Comparison of ENCODE assay signal across 9 cellular contexts in genomic region chr4:81470456-81471327, GRCh38. TPM values are rescaled to one million over a fixed set of nuclear protein-coding genes. Genes with fewer than 3 reads are reported as not detected.
A peak's percentile ranks its signal among the peaks of the same experiment; 100 is the strongest.
DNase-seq lines count a peak whose midpoint lies in the region; ATAC-seq, FAIRE-seq and TF ChIP-seq lines count a peak whose summit lies in the region.
"Had no signal": no experiment of that assay in that cellular context is flagged by ENCODE, and none has a peak within 500 bp of the region (broad histone marks: within the 10 kb centered on the region; RNA-seq: fewer than 3 reads in every experiment).

No MANE protein-coding gene starts in this region.

- no peak for ATAC-seq in HG02759 (IDR thresholded peaks at IDR 0.05; ENCODE audit: unreplicated experiment)

- WGBS in small intestine, 3 donors, result 0% methylated on average over 32 of the region's 32 CpGs

- TF ChIP-seq CTCF in HL-60 (IDR thresholded peaks at IDR 0.05; ENCODE audit: insufficient read depth, low read length) (no peak), WERI-Rb-1 (IDR thresholded peaks at IDR 0.05; ENCODE audit: low read depth, low read length) (no peak), kidney epithelial cell (IDR thresholded peaks at IDR 0.05; ENCODE audit: insufficient read depth, low read length, poor library complexity, severe bottlenecking) (no peak)

- H3K4me1 ChIP-seq in ACC112 (ENCODE audit: control insufficient read depth, insufficient read depth, low read length, unreplicated experiment) (peaks cover 6% of the 10 kb centered on the region), small intestine (ENCODE audit: control insufficient read depth in 2 of 2, insufficient read depth in 1 of 2, low read depth in 1 of 2, low read length in 1 of 2) (no peaks in the 10 kb centered on the region)

- peaks cover 24% of the 10 kb centered on the region for H3K27me3 ChIP-seq in ACC112 (ENCODE audit: insufficient read depth, low read length)
- H3K27me3 ChIP-seq in HL-60 (ENCODE audit: insufficient read depth, poor library complexity, severe bottlenecking), result peaks cover 8% of the 10 kb centered on the region
- H3K27me3 ChIP-seq in WERI-Rb-1 (ENCODE audit: insufficient read depth, low read depth, severe bottlenecking), result no peaks in the 10 kb centered on the region
- no peaks in the 10 kb centered on the region for H3K27me3 ChIP-seq in kidney epithelial cell (ENCODE audit: control insufficient read depth, insufficient read depth, low read length)
- no peaks in the 10 kb centered on the region for H3K27me3 ChIP-seq in small intestine (ENCODE audit: control insufficient read depth in 2 of 2, insufficient read depth in 2 of 2, low read length in 2 of 2)

- no peaks in the 10 kb centered on the region for H3K36me3 ChIP-seq in ACC112 (ENCODE audit: insufficient read depth, low read length)
- H3K36me3 ChIP-seq in WERI-Rb-1, result peaks cover 48% of the 10 kb centered on the region
- no peaks in the 10 kb centered on the region for H3K36me3 ChIP-seq in kidney epithelial cell (ENCODE audit: control insufficient read depth, insufficient read depth, low read length)
- H3K36me3 ChIP-seq in small intestine (ENCODE audit: control insufficient read depth in 2 of 2, insufficient read depth in 2 of 2, low read length in 2 of 2), result no peaks in the 10 kb centered on the region

- no peaks in the 10 kb centered on the region for H3K9me3 ChIP-seq in WERI-Rb-1 (ENCODE audit: severe bottlenecking)
- no peaks in the 10 kb centered on the region for H3K9me3 ChIP-seq in small intestine (ENCODE audit: control insufficient read depth, low read depth)

- no peaks in the 10 kb centered on the region for H3K79me2 ChIP-seq in ACC112 (ENCODE audit: control insufficient read depth, insufficient read depth, low read length, unreplicated experiment)

- DNase-seq in HL-60 (ENCODE audit: low read depth in 1 of 2, low spot score in 1 of 2), result no peak
- peak; percentile 64 for DNase-seq in WERI-Rb-1
- peak; percentile 6 for DNase-seq in cerebellum (ENCODE audit: low spot score)
- DNase-seq in kidney epithelial cell (ENCODE audit: low read depth), result no peak
- DNase-seq in small intestine, result peak; percentile 56
- DNase-seq in NCI-H2081 treated with DMSO at 0.1 percent for 48 hours (lab: John Stamatoyannopoulos, UW), result no peak

- H3K27ac ChIP-seq in ACC112 (ENCODE audit: low read depth, low read length) (no peak overlapping the region), HL-60 (replicated peaks) (no peak overlapping the region), WERI-Rb-1 (peak overlapping the region; percentile 97), small intestine (ENCODE audit: low read depth in 1 of 2, low read length in 1 of 2) (peak overlapping the region; percentile 87 to 96)

- H3K4me3 ChIP-seq in ACC112 (ENCODE audit: low read depth, low read length), result peak overlapping the region; percentile 93
- peak overlapping the region; percentile 63 for H3K4me3 ChIP-seq in HL-60 (replicated peaks; ENCODE audit: insufficient read depth, low read length)
- H3K4me3 ChIP-seq in WERI-Rb-1 (ENCODE audit: low read depth, low read length), result peak overlapping the region; percentile 87
- H3K4me3 ChIP-seq in kidney epithelial cell (ENCODE audit: low read depth, low read length), result peak overlapping the region; percentile 68
- H3K4me3 ChIP-seq in small intestine (ENCODE audit: low read depth in 1 of 2, low read length in 2 of 2), result peak overlapping the region; percentile 83 to 94

- peak overlapping the region; percentile 99 for H2AFZ ChIP-seq in ACC112 (ENCODE audit: low read length, unreplicated experiment)

- no peak for FAIRE-seq in small intestine (lab: Jason Lieb, UNC)

RNA-seq across cellular contexts. Expression of gene RASGEF1B, which starts 1.0 kb away (rescaled TPM):
- 40.9 TPM for total RNA-seq in cerebellum
- 13.6 and 14.0 TPM in 2 replicates for total RNA-seq in kidney epithelial cell
- polyA plus RNA-seq in small intestine, result 10 to 100 TPM in 2 of 3 donors, 1 to 10 TPM in 1; 7.6 to 18.6 (median 14.1) TPM
- total RNA-seq: lung microvascular endothelial cell had no signal

Comparison
In these comparisons a context has a peak if more than half of its experiments do, and no peak if none do; other contexts are left out.
1. H3K27ac ChIP-seq: peak in WERI-Rb-1 (single experiment) and small intestine (2 of 2); none in ACC112 (single experiment) and HL-60 (single experiment).
2. DNase-seq: peak in WERI-Rb-1 (single experiment), cerebellum (single experiment) and small intestine (single experiment); none in HL-60 (0 of 2), kidney epithelial cell (single experiment) and NCI-H2081 treated with DMSO at 0.1 percent for 48 hours (single experiment).
3. Peak in every context shown above with its lines, with median percentiles within 50 percentile points of each other: H3K4me3 ChIP-seq.